ENCODE assay signal across 15 cellular contexts in the genomic region with DNA sequence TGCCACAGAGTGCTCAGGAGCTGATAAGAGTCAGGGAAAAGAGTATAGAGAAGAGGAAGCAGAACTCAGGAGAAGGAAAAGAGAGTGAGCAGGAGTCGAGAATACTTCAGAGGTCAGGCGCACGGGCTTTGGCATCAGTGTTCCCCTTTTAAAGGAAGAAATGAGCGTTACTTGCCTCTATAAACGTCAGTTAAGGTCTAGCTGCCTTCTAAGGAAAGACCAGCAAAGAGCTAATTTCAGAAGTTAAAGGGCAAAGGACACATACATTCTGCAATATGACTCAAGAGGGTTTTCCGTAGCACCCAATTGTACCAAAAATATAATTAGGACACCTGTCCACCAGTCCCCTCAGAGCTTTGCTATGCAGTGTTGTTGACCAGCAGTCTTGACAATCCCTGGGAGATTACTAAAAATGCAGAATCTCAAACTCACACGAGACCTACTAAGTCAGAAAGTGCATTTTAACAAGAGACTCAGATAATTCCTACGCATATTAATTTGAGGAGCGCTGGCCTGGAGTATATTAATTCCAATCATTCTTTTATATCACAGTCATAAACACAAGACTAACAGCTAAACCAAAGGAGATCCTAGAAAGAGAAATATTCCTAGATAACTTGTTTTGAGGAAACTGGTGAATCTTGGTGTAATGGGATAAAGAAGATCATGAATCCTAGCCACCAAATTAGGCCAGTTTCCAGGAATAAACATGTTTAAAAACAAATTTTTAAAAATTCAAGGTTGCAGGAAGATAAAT.
"Had no signal": no experiment of that assay in that cellular context is flagged by ENCODE, and none has a peak within 500 bp of the region (broad histone marks: within the 10 kb centered on the region; RNA-seq: fewer than 3 reads in every experiment).

No MANE protein-coding gene starts in this region.

- H3K27ac ChIP-seq: body of pancreas, foreskin keratinocyte, left ventricle myocardium inferior had no signal

- H3K27me3 ChIP-seq: body of pancreas, foreskin keratinocyte, heart left ventricle had no signal

- H3K9me3 ChIP-seq: body of pancreas, heart left ventricle, left ventricle myocardium inferior had no signal

- H3K4me3 Mint-ChIP-seq: activated naive CD4-positive, alpha-beta T cell treated with anti-CD3 and anti-CD28 coated beads, Interleukin-2, amount 50 U/mL, for 24 hours; T-helper 1 cell treated with Interleukin-12 subunit alpha and Interleukin-12 subunit beta and Interleukin-4 antibody, amounts not matched to agents 30 μg/mL and 1 μg/mL, for 36 hours; type B pancreatic cell had no signal

- H3K4me1 ChIP-seq: body of pancreas, foreskin keratinocyte had no signal

- H3K27ac Mint-ChIP-seq: activated naive CD4-positive, alpha-beta T cell treated with anti-CD3 and anti-CD28 coated beads, Interleukin-2, amount 50 U/mL, for 24 hours; T-helper 1 cell treated with Interleukin-12 subunit alpha and Interleukin-12 subunit beta and Interleukin-4 antibody, amounts not matched to agents 30 μg/mL and 1 μg/mL, for 36 hours; type B pancreatic cell had no signal

- H3K4me1 Mint-ChIP-seq: activated naive CD4-positive, alpha-beta T cell treated with anti-CD3 and anti-CD28 coated beads, Interleukin-2, amount 50 U/mL, for 24 hours had no signal

- H3K9me3 Mint-ChIP-seq: activated naive CD4-positive, alpha-beta T cell treated with anti-CD3 and anti-CD28 coated beads, Interleukin-2, amount 50 U/mL, for 24 hours; T-helper 1 cell treated with Interleukin-12 subunit alpha and Interleukin-12 subunit beta and Interleukin-4 antibody, amounts not matched to agents 30 μg/mL and 1 μg/mL, for 36 hours; type B pancreatic cell had no signal

- DNase-seq: activated CD4-positive, CD25-positive, alpha-beta regulatory T cell; activated effector memory CD4-positive, alpha-beta T cell treated with Interleukin-2 at 50 U/mL for 16 hours; activated T-cell treated with anti-CD3 and anti-CD28 coated beads, Interleukin-2, amount 50 U/mL, for 1 hour; body of pancreas; cerebellar nuclear complex; foreskin keratinocyte; heart left ventricle; kidney; left ventricle myocardium inferior; substantia nigra had no signal

- ATAC-seq: body of pancreas, foreskin keratinocyte, heart left ventricle, SK-N-SH treated with all-trans-retinoic acid at 6 μM for 48 hours had no signal

- H3K27me3 Mint-ChIP-seq: activated naive CD4-positive, alpha-beta T cell treated with anti-CD3 and anti-CD28 coated beads, Interleukin-2, amount 50 U/mL, for 24 hours; type B pancreatic cell had no signal

- H3K4me3 ChIP-seq: body of pancreas, heart left ventricle, left ventricle myocardium inferior, skin epidermis had no signal

- H3K36me3 ChIP-seq: heart left ventricle, left ventricle myocardium inferior had no signal

- H3K36me3 Mint-ChIP-seq: activated naive CD4-positive, alpha-beta T cell treated with anti-CD3 and anti-CD28 coated beads, Interleukin-2, amount 50 U/mL, for 24 hours; type B pancreatic cell had no signal
